ENCODE assay signal across 8 cellular contexts in genomic region chr9:112379177-112380101, GRCh38. TPM values are rescaled to one million over a fixed set of nuclear protein-coding genes. Genes with fewer than 3 reads are reported as not detected.
DNase-seq lines count a peak whose midpoint lies in the region; ATAC-seq and TF ChIP-seq lines count a peak whose summit lies in the region.

No MANE protein-coding gene starts in this region.

- BruUV-seq in PC-3 (replicated peaks; lab: Mats Ljungman, UMichigan) = TSS peak; percentile 69

- peak; percentile 78 for ATAC-seq in GM21717 (IDR thresholded peaks at IDR 0.05; ENCODE audit: unreplicated experiment)
- ATAC-seq in PC-3 = peak; percentile 91
- ATAC-seq in activated T-cell treated with anti-CD3 and anti-CD28 coated beads, Interleukin-2, amount 50 U/mL, for 4 hours = peak; percentile 88
- ATAC-seq in esophagus mucosa = peak; percentile 99

- H3K36me3 Mint-ChIP-seq in activated T-cell treated with anti-CD3 and anti-CD28 coated beads, Interleukin-2, amount 50 U/mL, for 4 hours (ENCODE audit: insufficient read depth) = peaks cover 4% of the 10 kb centered on the region

- H3K9me3 ChIP-seq in PC-3 (ENCODE audit: low read length) (no peaks in the 10 kb centered on the region), muscle layer of colon (ENCODE audit: low read length) (no peaks in the 10 kb centered on the region)

- H3K9me2 ChIP-seq in PC-3 (replicated peaks; ENCODE audit: low read length) = no peaks in the 10 kb centered on the region

- H2AFZ ChIP-seq in PC-3 (ENCODE audit: low read length) = peak overlapping the region; percentile 94

- CTCF ChIA-PET in PC-3 (lab: Charles Lee) = no interaction called here

- DNase-seq in DMS53 (lab: John Stamatoyannopoulos, UW) = peak; percentile 97
- DNase-seq in Jurkat, Clone E6-1 (ENCODE audit: low read depth, low spot score) = peak; percentile 94
- DNase-seq in PC-3 = peak; percentile 96
- DNase-seq in activated T-cell treated with anti-CD3 and anti-CD28 coated beads, Interleukin-2, amount 50 U/mL, for 4 hours = peak; percentile 96
- peak; percentile 96 to 99 for DNase-seq in stimulated activated CD8-positive, alpha-beta memory T cell treated with anti-CD3 and anti-CD28 coated beads, Interleukin-7, amount 100 ng/mL, for 1 hour (ENCODE audit: low read depth in 2 of 2)

- H3F3A ChIP-seq in PC-3 (ENCODE audit: low read length, unreplicated experiment) = no peaks in the 10 kb centered on the region

- intact Hi-C loops in PC-3 (cut with micrococcal nuclease) = loop anchor here (2.0 to 10.0 kb wide), 3 partner anchors 31 to 285 kb away; partner anchors contain the start of gene KIAA1958

- POLR2A ChIA-PET in PC-3 (lab: Charles Lee; ENCODE audit: unreplicated experiment) = interaction anchor here (0.6 to 0.8 kb wide), 3 partner anchors 116 to 340 kb away, joined by 3 to 18 read pairs (median 4); no protein-coding TSS in a partner anchor

- H3K79me2 ChIP-seq in PC-3 (ENCODE audit: low read length) = peaks cover 60% of the 10 kb centered on the region

- 0 out of 2 replicates have a peak, but pooled peaks cover 3% of the 10 kb centered on the region for H4K20me1 ChIP-seq in PC-3 (ENCODE audit: low read length)

- no peaks in the 10 kb centered on the region for H3K27me3 Mint-ChIP-seq in activated T-cell treated with anti-CD3 and anti-CD28 coated beads, Interleukin-2, amount 50 U/mL, for 4 hours (ENCODE audit: low read depth)

- peak overlapping the region; percentile 89 for H3K4me3 ChIP-seq in Jurkat, Clone E6-1 (ENCODE audit: low read length)
- H3K4me3 ChIP-seq in PC-3 (ENCODE audit: low read length) = peak overlapping the region; percentile 99
- peak overlapping the region; percentile 87 to 91 for H3K4me3 ChIP-seq in muscle layer of colon (ENCODE audit: low read depth in 1 of 2, low read length in 2 of 2)

- H3K4me1 Mint-ChIP-seq in activated T-cell treated with anti-CD3 and anti-CD28 coated beads, Interleukin-2, amount 50 U/mL, for 4 hours (ENCODE audit: low read depth) = peaks cover 43% of the 10 kb centered on the region

- H3K4me3 Mint-ChIP-seq in activated T-cell treated with anti-CD3 and anti-CD28 coated beads, Interleukin-2, amount 50 U/mL, for 4 hours = peak overlapping the region; percentile 100

- H3K4me2 ChIP-seq in PC-3 (ENCODE audit: low read length) = peak overlapping the region; percentile 89

- no peak for TF ChIP-seq CTCF in PC-3 (conservative IDR thresholded peaks at IDR 0.05; ENCODE audit: low read depth, low read length)

- H3K27me3 ChIP-seq in PC-3 (ENCODE audit: low read length) (no peaks in the 10 kb centered on the region), muscle layer of colon (ENCODE audit: control insufficient read depth in 1 of 2, insufficient read depth in 2 of 2, low read length in 2 of 2) (no peaks in the 10 kb centered on the region)

- H3K4me1 ChIP-seq in PC-3 (ENCODE audit: insufficient read depth, low read length) = peaks cover 21% of the 10 kb centered on the region
- H3K4me1 ChIP-seq in muscle layer of colon (ENCODE audit: insufficient read depth, low read length) = peaks cover 34% of the 10 kb centered on the region

- H3K27ac ChIP-seq in PC-3 (ENCODE audit: low read length) = peak overlapping the region; percentile 75
- H3K27ac ChIP-seq in muscle layer of colon (ENCODE audit: low read depth, low read length) = peak overlapping the region; percentile 92

- no peaks in the 10 kb centered on the region for H3K9me3 Mint-ChIP-seq in activated T-cell treated with anti-CD3 and anti-CD28 coated beads, Interleukin-2, amount 50 U/mL, for 4 hours

- peak overlapping the region; percentile 91 for H3K9ac ChIP-seq in PC-3 (ENCODE audit: low read length)
- peak overlapping the region; percentile 52 for H3K9ac ChIP-seq in muscle layer of colon (ENCODE audit: low read length)

- H3K36me3 ChIP-seq in PC-3 (ENCODE audit: low read depth, low read length) (no peaks in the 10 kb centered on the region), muscle layer of colon (ENCODE audit: insufficient read depth, low read length) (no peaks in the 10 kb centered on the region)

RNA-seq across cellular contexts. Expression of gene HSDL2, which starts 0.5 kb away (rescaled TPM):
- polyA plus RNA-seq in Jurkat, Clone E6-1 (2012; ENCODE audit: insufficient read depth, insufficient read length) = 34.0 TPM
- total RNA-seq in PC-3 (2014; rRNA removed) = 24.6 and 37.0 TPM in 2 replicates
- 1 to 10 TPM; 4.7 to 7.8 (median 5.7) TPM for total RNA-seq in activated T-cell treated with anti-CD3 and anti-CD28 coated beads, Interleukin-2, amount 50 U/mL, for 4 hours
- 27.5 TPM for total RNA-seq in esophagus mucosa

RNA-seq across cellular contexts. Expression of gene PTBP3, which starts 46.0 kb away (rescaled TPM):
- polyA plus RNA-seq in Jurkat, Clone E6-1 (2012; ENCODE audit: insufficient read depth, insufficient read length) = 35.6 TPM
- total RNA-seq in PC-3 (2014; rRNA removed) = 23.2 and 25.0 TPM in 2 replicates
- 10 to 100 TPM; 73.1 to 81.1 (median 73.5) TPM for total RNA-seq in activated T-cell treated with anti-CD3 and anti-CD28 coated beads, Interleukin-2, amount 50 U/mL, for 4 hours
- 165 TPM for total RNA-seq in esophagus mucosa

Comparison
In these comparisons a context has a peak if more than half of its experiments do, and no peak if none do; other contexts are left out.
1. Peak in every context shown above with its lines: DNase-seq, ATAC-seq, H3K4me3 ChIP-seq and H3K27ac ChIP-seq.